Comparison of ENCODE assay signal across 1 cellular context in the genomic region with DNA sequence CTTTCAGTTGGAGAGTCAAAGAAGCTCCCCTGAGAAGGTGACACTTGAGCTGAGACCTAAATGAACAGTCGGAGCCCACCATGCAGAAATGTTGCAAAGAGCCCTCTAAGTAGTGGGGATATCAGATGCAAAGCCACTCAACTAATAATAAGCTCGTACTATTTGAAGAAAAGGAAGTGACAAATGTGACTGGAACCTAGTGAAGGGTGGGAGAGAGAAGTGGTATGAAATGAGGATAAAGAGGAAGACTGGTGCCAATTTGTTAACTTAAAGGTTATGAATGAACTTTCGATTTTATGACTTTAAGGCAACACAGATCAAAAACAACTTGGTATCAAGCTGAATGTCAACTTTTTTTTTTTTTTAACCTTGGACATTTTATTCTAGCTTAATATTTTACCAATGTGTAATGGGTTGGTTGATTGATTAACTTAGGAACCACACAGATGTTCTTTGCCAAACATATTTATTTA.
TF ChIP-seq lines count a peak whose summit lies in the region.

No MANE protein-coding gene starts in this region.

TF ChIP-seq in liver, 16 proteins besides CTCF, POLR2A, EP300 and RAD21:
- peak; percentile 17 for TF ChIP-seq REST (IDR thresholded peaks at IDR 0.05)
- TF ChIP-seq HNF4A (conservative IDR thresholded peaks at IDR 0.05) = no peak
- no peak for TF ChIP-seq NR2F2 (IDR thresholded peaks at IDR 0.05)
- no peak for TF ChIP-seq TAF1 (conservative IDR thresholded peaks at IDR 0.05)
- TF ChIP-seq, protein P1, sequence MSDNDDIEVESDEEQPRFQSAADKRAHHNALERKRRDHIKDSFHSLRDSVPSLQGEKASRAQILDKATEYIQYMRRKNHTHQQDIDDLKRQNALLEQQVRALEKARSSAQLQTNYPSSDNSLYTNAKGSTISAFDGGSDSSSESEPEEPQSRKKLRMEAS (IDR thresholded peaks at IDR 0.05) = no peak
- TF ChIP-seq, protein P2, sequence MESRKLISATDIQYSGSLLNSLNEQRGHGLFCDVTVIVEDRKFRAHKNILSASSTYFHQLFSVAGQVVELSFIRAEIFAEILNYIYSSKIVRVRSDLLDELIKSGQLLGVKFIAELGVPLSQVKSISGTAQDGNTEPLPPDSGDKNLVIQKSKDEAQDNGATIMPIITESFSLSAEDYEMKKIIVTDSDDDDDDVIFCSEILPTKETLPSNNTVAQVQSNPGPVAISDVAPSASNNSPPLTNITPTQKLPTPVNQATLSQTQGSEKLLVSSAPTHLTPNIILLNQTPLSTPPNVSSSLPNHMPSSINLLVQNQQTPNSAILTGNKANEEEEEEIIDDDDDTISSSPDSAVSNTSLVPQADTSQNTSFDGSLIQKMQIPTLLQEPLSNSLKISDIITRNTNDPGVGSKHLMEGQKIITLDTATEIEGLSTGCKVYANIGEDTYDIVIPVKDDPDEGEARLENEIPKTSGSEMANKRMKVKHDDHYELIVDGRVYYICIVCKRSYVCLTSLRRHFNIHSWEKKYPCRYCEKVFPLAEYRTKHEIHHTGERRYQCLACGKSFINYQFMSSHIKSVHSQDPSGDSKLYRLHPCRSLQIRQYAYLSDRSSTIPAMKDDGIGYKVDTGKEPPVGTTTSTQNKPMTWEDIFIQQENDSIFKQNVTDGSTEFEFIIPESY (IDR thresholded peaks at IDR 0.05) = no peak
